ENCODE assay signal across 9 cellular contexts in the genomic region with DNA sequence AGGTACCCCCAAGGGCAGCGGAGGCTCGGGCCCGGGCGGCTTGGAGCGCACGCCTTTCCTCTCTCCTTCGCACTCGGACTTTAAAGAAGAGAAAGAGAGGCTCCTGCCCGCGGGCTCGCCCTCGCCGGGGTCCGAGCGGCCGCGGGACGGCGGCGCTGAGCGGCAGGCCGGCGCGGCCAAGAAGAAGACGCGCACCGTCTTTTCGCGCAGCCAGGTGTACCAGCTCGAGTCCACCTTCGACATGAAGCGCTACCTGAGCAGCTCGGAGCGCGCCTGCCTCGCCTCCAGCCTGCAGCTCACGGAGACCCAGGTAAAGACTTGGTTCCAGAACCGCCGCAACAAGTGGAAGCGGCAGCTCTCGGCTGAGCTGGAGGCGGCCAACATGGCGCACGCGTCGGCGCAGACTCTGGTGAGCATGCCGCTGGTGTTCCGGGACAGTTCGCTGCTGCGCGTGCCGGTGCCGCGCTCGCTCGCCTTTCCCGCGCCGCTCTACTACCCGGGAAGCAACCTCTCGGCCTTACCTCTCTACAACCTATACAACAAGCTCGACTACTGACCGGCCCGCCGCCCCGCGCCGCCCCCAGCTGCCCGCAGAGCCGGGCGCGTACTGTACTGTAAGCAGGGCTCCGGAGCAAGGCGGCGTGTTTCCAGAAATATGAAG. TPM values are rescaled to one million over a fixed set of nuclear protein-coding genes. Genes with fewer than 3 reads are reported as not detected.
DNase-seq lines count a peak whose midpoint lies in the region; ATAC-seq and TF ChIP-seq lines count a peak whose summit lies in the region.
"Had no signal": no experiment of that assay in that cellular context is flagged by ENCODE, and none has a peak within 500 bp of the region (broad histone marks: within the 10 kb centered on the region; RNA-seq: fewer than 3 reads in every experiment).

No MANE protein-coding gene starts in this region.

- H3K9ac ChIP-seq in skeletal muscle tissue (ENCODE audit: low read depth in 1 of 3, low read length in 3 of 3): no peak overlapping the region

- peaks cover 49% of the 10 kb centered on the region for H3K27me3 Mint-ChIP-seq in activated CD8-positive, alpha-beta T cell treated with anti-CD3 and anti-CD28 coated beads, Interleukin-2, amount 10 ng/mL, durations not matched to agents 7 days and 5 days (ENCODE audit: low read depth)

- ATAC-seq in activated CD8-positive, alpha-beta T cell treated with anti-CD3 and anti-CD28 coated beads, Interleukin-2, amount 10 ng/mL, durations not matched to agents 7 days and 5 days: no peak
- ATAC-seq in left ventricle myocardium superior (no peak), GM18519 (IDR thresholded peaks at IDR 0.05; ENCODE audit: low FRiP score, unreplicated experiment) (no peak), HG03565 (IDR thresholded peaks at IDR 0.05; ENCODE audit: unreplicated experiment) (no peak), GM18873 (IDR thresholded peaks at IDR 0.05; ENCODE audit: low FRiP score, unreplicated experiment) (no peak)

- peaks cover 13% of the 10 kb centered on the region for H3K36me3 Mint-ChIP-seq in activated CD8-positive, alpha-beta T cell treated with anti-CD3 and anti-CD28 coated beads, Interleukin-2, amount 10 ng/mL, durations not matched to agents 7 days and 5 days (ENCODE audit: low read depth)

- peaks cover 64% of the 10 kb centered on the region for H3K4me1 Mint-ChIP-seq in activated CD8-positive, alpha-beta T cell treated with anti-CD3 and anti-CD28 coated beads, Interleukin-2, amount 10 ng/mL, durations not matched to agents 7 days and 5 days (ENCODE audit: low read depth)

- peaks cover 16 to 46% (median 25%) of the 10 kb centered on the region in 3 donors for H3K4me1 ChIP-seq in skeletal muscle tissue (ENCODE audit: control insufficient read depth in 3 of 3, insufficient read depth in 3 of 3, low read length in 3 of 3)

- no peak for TF ChIP-seq CTCF in GM12864 (IDR thresholded peaks at IDR 0.05; ENCODE audit: low read depth, low read length, missing control alignments)

- H3K27ac ChIP-seq in skeletal muscle tissue (ENCODE audit: low read depth, low read length): no peak overlapping the region
- H3K27ac ChIP-seq: neutrophil had no signal

- CTCF ChIA-PET in activated CD8-positive, alpha-beta T cell treated with anti-CD3 and anti-CD28 coated beads, Interleukin-2, amount 10 ng/mL, durations not matched to agents 7 days and 5 days (lab: Charles Lee): interaction anchor here (0.9 to 5.4 kb wide), 3 partner anchors 10 to 17 kb away, joined by 4 to 32 read pairs (median 5); no protein-coding TSS in a partner anchor

- no peaks in the 10 kb centered on the region for H3K36me3 ChIP-seq in skeletal muscle tissue (ENCODE audit: control insufficient read depth in 3 of 3, insufficient read depth in 3 of 3, low read length in 3 of 3)
- H3K36me3 ChIP-seq: neutrophil had no signal

- H3K27ac Mint-ChIP-seq in activated CD8-positive, alpha-beta T cell treated with anti-CD3 and anti-CD28 coated beads, Interleukin-2, amount 10 ng/mL, durations not matched to agents 7 days and 5 days: no peak overlapping the region

- POLR2A ChIA-PET in activated CD8-positive, alpha-beta T cell treated with anti-CD3 and anti-CD28 coated beads, Interleukin-2, amount 10 ng/mL, durations not matched to agents 7 days and 5 days (lab: Charles Lee): interaction anchor here (1.2 to 2.5 kb wide), 2 partner anchors 12 to 15 kb away, joined by 3 to 8 read pairs; no protein-coding TSS in a partner anchor

- peaks cover 5% of the 10 kb centered on the region for H3K9me3 Mint-ChIP-seq in activated CD8-positive, alpha-beta T cell treated with anti-CD3 and anti-CD28 coated beads, Interleukin-2, amount 10 ng/mL, durations not matched to agents 7 days and 5 days (ENCODE audit: insufficient read depth)

- peaks cover 82 to 88% (median 84%) of the 10 kb centered on the region in 3 donors for H3K27me3 ChIP-seq in skeletal muscle tissue (ENCODE audit: control insufficient read depth in 3 of 3, insufficient read depth in 3 of 3, low read length in 3 of 3)

- peak overlapping the region; percentile 64 for H3K4me3 ChIP-seq in GM12864 (ENCODE audit: low read depth, low read length)
- H3K4me3 ChIP-seq in skeletal muscle tissue (ENCODE audit: low read length in 3 of 3): peak overlapping the region; percentile 41 to 67 (median 58)

- intact Hi-C loops in left ventricle myocardium superior (cut with micrococcal nuclease): no loop called here

- no peaks in the 10 kb centered on the region for H3K9me3 ChIP-seq in skeletal muscle tissue (ENCODE audit: control insufficient read depth in 3 of 3, low read length in 3 of 3)
- H3K9me3 ChIP-seq: neutrophil had no signal

- H3K4me3 Mint-ChIP-seq in activated CD8-positive, alpha-beta T cell treated with anti-CD3 and anti-CD28 coated beads, Interleukin-2, amount 10 ng/mL, durations not matched to agents 7 days and 5 days: peak overlapping the region; percentile 62

- DNase-seq in GM12864 (ENCODE audit: low read depth): no peak
- peak; percentile 48 for DNase-seq in activated CD8-positive, alpha-beta T cell treated with anti-CD3 and anti-CD28 coated beads, Interleukin-2, amount 10 ng/mL, durations not matched to agents 7 days and 5 days
- DNase-seq in left ventricle myocardium superior: peak; percentile 52
- DNase-seq in cerebellar nuclear complex (lab: John Stamatoyannopoulos, UW): no peak

RNA-seq across cellular contexts. Expression of a gene that starts 1.8 kb away (rescaled TPM):
- not detected for total RNA-seq in activated CD8-positive, alpha-beta T cell treated with anti-CD3 and anti-CD28 coated beads, Interleukin-2, amount 10 ng/mL, durations not matched to agents 7 days and 5 days
- total RNA-seq in left ventricle myocardium superior (not detected), skeletal muscle tissue (not detected)

RNA-seq across cellular contexts. Expression of a gene that starts 4.5 kb away (rescaled TPM):
- 100 to 1,000 TPM; 265 to 267 TPM for total RNA-seq in activated CD8-positive, alpha-beta T cell treated with anti-CD3 and anti-CD28 coated beads, Interleukin-2, amount 10 ng/mL, durations not matched to agents 7 days and 5 days
- total RNA-seq in left ventricle myocardium superior (40.0 TPM), skeletal muscle tissue (36.5 TPM)

RNA-seq across cellular contexts. Expression of a gene that starts 13.9 kb away (rescaled TPM):
- total RNA-seq in activated CD8-positive, alpha-beta T cell treated with anti-CD3 and anti-CD28 coated beads, Interleukin-2, amount 10 ng/mL, durations not matched to agents 7 days and 5 days: not detected
- total RNA-seq in left ventricle myocardium superior: not detected
- total RNA-seq in skeletal muscle tissue: not detected

Comparison
In these comparisons a context has a peak if more than half of its experiments do, and no peak if none do; other contexts are left out.
1. DNase-seq: peak in activated CD8-positive, alpha-beta T cell treated with anti-CD3 and anti-CD28 coated beads, Interleukin-2, amount 10 ng/mL, durations not matched to agents 7 days and 5 days (single experiment) and left ventricle myocardium superior (single experiment); none in GM12864 (single experiment) and cerebellar nuclear complex (0 of 2).